ENCODE assay signal across 1 cellular context in the genomic region with DNA sequence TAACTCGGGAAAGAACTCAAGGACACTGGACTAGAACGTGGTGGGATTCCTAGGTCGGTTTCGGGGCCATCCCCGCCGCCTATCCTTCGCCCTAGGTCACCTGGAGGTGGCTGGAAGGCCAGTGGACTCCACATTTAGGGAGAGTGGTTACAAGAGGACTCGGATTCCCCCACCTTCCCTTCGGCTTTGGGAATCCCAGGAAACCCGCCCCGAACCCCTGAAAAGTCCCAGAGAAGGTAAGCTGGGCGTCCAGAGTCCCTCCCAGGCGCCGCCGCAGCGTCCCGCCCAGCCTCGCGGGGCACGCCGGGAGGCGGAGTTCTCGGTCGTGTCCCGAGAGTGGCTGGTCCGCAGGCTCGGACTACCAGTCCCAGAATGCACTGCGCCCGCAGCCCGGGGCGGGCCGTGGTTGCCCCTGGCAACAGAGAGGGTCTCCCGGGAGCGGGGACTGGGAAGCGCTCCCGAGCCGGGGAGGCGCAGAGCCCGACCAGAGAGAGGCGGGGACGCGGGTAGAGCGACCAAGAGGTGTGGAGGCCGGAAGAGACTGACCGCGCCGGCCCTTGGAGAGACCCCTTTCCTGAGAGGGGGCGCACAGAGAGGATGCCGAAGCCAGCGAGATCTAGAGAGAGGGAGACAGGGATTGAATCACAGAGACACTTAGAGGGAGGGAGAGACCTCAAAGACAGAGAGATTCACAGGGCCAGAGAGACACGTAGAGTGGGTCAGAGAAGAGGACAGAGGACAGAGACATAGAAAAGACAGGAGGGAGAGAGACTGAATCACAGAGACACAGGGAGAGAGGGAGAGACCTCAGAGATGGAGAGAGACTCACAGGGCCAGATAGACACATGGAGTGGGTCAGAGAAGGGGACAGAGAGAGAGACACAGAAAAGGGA.
TF ChIP-seq lines count a peak whose summit lies in the region.

No MANE protein-coding gene starts in this region.

TF ChIP-seq in HepG2, 621 proteins besides CTCF, POLR2A, EP300 and RAD21 (continues in another document):
- TF ChIP-seq SIN3A (IDR thresholded peaks at IDR 0.05; ENCODE audit: borderline replicate concordance, low read depth, low read length) (0 out of 2 replicates have a peak, but pooled peaks have one; percentile 25), ZC3H4 (CRISPR knock-in tag; IDR thresholded peaks at IDR 0.05; ENCODE audit: borderline replicate concordance) (no peak), NR2C2 (CRISPR knock-in tag; IDR thresholded peaks at IDR 0.05; ENCODE audit: borderline replicate concordance) (peak; percentile 59; the same call in 1 of the 2 replicates), KDM1A (CRISPR knock-in tag; IDR thresholded peaks at IDR 0.05) (no peak), BHLHE40 (IDR thresholded peaks at IDR 0.05; ENCODE audit: low read length) (no peak), SP4 (CRISPR knock-in tag; IDR thresholded peaks at IDR 0.05) (peak; percentile 84), ZNF614 (CRISPR knock-in tag; IDR thresholded peaks at IDR 0.05; ENCODE audit: borderline replicate concordance) (peak; percentile 45; the same call in 1 of the 2 replicates), AGO1 (IDR thresholded peaks at IDR 0.05; ENCODE audit: low read depth, low read length, poor library complexity, severe bottlenecking) (no peak), NFE2L2 (IDR thresholded peaks at IDR 0.05; ENCODE audit: low read length) (no peak), TBL1XR1 (IDR thresholded peaks at IDR 0.05; ENCODE audit: borderline replicate concordance, low read length, partially characterized antibody) (peak; percentile 20), PPARG (CRISPR knock-in tag; conservative IDR thresholded peaks at IDR 0.05) (0 out of 2 replicates have a peak, but pooled peaks have one; percentile 11), GABPB1 (CRISPR knock-in tag; IDR thresholded peaks at IDR 0.05) (peak; percentile 89), NFE2L1 (CRISPR knock-in tag; IDR thresholded peaks at IDR 0.05; ENCODE audit: borderline replicate concordance) (no peak), CBFB (CRISPR knock-in tag; IDR thresholded peaks at IDR 0.05) (0 out of 2 replicates have a peak, but pooled peaks have one; percentile 62), STAT5B (CRISPR knock-in tag; IDR thresholded peaks at IDR 0.05) (no peak), ZNF350 (CRISPR knock-in tag; IDR thresholded peaks at IDR 0.05; ENCODE audit: borderline replicate concordance, low read depth) (peak; percentile 47; the same call in 1 of the 2 replicates), KMT2B (CRISPR knock-in tag; IDR thresholded peaks at IDR 0.05) (peak; percentile 47; the same call in 1 of the 2 replicates), ZFP37 (CRISPR knock-in tag; IDR thresholded peaks at IDR 0.05; ENCODE audit: borderline replicate concordance) (no peak), ZNF224 (CRISPR knock-in tag; IDR thresholded peaks at IDR 0.05) (no peak), ZNF501 (CRISPR knock-in tag; IDR thresholded peaks at IDR 0.05) (peak; percentile 86), ZFP90 (CRISPR knock-in tag; IDR thresholded peaks at IDR 0.05; ENCODE audit: borderline replicate concordance) (peak; percentile 68), ZSCAN31 (CRISPR knock-in tag; IDR thresholded peaks at IDR 0.05; ENCODE audit: low read depth) (peak; percentile 64), SRSF1 (optimal IDR thresholded peaks at IDR 0.05; ENCODE audit: low read depth, low read length) (no peak), ZNF678 (CRISPR knock-in tag; IDR thresholded peaks at IDR 0.05) (no peak), PHF8 (CRISPR knock-in tag; IDR thresholded peaks at IDR 0.05) (peak; percentile 42; the same call in 1 of the 2 replicates), ZNF234 (CRISPR knock-in tag; conservative IDR thresholded peaks at IDR 0.05) (no peak), HIVEP1 (CRISPR knock-in tag; IDR thresholded peaks at IDR 0.05) (peak; percentile 64; the same call in 1 of the 2 replicates), SUZ12 (IDR thresholded peaks at IDR 0.05; ENCODE audit: low read depth, low read length) (peak; percentile 92), ZNF543 (CRISPR knock-in tag; IDR thresholded peaks at IDR 0.05) (no peak), RFXAP (CRISPR knock-in tag; IDR thresholded peaks at IDR 0.05; ENCODE audit: borderline replicate concordance) (0 out of 2 replicates have a peak, but pooled peaks have one; percentile 23), ZNF724P (CRISPR knock-in tag; IDR thresholded peaks at IDR 0.05; ENCODE audit: borderline replicate concordance) (no peak), SP2 (CRISPR knock-in tag; IDR thresholded peaks at IDR 0.05) (peak; percentile 63), NR2F1 (CRISPR knock-in tag; IDR thresholded peaks at IDR 0.05) (0 out of 4 replicates have a peak, but pooled peaks of 1 of the 2 experiments have one; percentile 25), NONO (IDR thresholded peaks at IDR 0.05) (no peak), NONO (CRISPR knock-in tag; conservative IDR thresholded peaks at IDR 0.05) (peak; percentile 75), CEBPG (CRISPR knock-in tag; IDR thresholded peaks at IDR 0.05) (no peak)
- TF ChIP-seq, protein P1, sequence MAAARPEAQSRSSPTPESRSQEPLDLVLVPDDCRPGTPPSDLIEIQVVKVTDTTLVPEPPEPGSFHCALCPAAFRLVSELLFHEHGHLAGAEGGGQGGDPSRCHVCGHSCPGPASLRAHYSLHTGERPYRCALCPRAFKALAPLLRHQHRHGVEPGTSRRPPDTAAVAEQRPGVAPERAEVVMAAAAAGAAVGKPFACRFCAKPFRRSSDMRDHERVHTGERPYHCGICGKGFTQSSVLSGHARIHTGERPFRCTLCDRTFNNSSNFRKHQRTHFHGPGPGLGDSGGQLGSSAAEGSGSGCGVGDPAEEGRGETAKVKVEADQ (CRISPR knock-in tag; IDR thresholded peaks at IDR 0.05; ENCODE audit: borderline replicate concordance), result peak; percentile 25; the same call in 1 of the 2 replicates
- TF ChIP-seq, protein P2, sequence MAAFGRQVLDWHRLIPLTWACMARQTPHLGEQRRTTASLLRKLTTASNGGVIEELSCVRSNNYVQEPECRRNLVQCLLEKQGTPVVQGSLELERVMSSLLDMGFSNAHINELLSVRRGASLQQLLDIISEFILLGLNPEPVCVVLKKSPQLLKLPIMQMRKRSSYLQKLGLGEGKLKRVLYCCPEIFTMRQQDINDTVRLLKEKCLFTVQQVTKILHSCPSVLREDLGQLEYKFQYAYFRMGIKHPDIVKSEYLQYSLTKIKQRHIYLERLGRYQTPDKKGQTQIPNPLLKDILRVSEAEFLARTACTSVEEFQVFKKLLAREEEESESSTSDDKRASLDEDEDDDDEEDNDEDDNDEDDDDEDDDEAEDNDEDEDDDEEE (CRISPR knock-in tag; IDR thresholded peaks at IDR 0.05), result 0 out of 2 replicates have a peak, but pooled peaks have one; percentile 31
- TF ChIP-seq, protein P3, sequence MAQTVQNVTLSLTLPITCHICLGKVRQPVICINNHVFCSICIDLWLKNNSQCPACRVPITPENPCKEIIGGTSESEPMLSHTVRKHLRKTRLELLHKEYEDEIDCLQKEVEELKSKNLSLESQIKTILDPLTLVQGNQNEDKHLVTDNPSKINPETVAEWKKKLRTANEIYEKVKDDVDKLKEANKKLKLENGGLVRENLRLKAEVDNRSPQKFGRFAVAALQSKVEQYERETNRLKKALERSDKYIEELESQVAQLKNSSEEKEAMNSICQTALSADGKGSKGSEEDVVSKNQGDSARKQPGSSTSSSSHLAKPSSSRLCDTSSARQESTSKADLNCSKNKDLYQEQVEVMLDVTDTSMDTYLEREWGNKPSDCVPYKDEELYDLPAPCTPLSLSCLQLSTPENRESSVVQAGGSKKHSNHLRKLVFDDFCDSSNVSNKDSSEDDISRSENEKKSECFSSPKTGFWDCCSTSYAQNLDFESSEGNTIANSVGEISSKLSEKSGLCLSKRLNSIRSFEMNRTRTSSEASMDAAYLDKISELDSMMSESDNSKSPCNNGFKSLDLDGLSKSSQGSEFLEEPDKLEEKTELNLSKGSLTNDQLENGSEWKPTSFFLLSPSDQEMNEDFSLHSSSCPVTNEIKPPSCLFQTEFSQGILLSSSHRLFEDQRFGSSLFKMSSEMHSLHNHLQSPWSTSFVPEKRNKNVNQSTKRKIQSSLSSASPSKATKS (CRISPR knock-in tag; IDR thresholded peaks at IDR 0.05), result no peak
- TF ChIP-seq, protein P4, sequence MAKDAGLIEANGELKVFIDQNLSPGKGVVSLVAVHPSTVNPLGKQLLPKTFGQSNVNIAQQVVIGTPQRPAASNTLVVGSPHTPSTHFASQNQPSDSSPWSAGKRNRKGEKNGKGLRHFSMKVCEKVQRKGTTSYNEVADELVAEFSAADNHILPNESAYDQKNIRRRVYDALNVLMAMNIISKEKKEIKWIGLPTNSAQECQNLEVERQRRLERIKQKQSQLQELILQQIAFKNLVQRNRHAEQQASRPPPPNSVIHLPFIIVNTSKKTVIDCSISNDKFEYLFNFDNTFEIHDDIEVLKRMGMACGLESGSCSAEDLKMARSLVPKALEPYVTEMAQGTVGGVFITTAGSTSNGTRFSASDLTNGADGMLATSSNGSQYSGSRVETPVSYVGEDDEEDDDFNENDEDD (CRISPR knock-in tag; IDR thresholded peaks at IDR 0.05; ENCODE audit: borderline replicate concordance), result peak; percentile 49; the same call in 1 of the 2 replicates
- TF ChIP-seq, protein P5, sequence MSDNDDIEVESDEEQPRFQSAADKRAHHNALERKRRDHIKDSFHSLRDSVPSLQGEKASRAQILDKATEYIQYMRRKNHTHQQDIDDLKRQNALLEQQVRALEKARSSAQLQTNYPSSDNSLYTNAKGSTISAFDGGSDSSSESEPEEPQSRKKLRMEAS (IDR thresholded peaks at IDR 0.05), result 0 out of 2 replicates have a peak, but pooled peaks have one; percentile 14
- TF ChIP-seq, protein P6, sequence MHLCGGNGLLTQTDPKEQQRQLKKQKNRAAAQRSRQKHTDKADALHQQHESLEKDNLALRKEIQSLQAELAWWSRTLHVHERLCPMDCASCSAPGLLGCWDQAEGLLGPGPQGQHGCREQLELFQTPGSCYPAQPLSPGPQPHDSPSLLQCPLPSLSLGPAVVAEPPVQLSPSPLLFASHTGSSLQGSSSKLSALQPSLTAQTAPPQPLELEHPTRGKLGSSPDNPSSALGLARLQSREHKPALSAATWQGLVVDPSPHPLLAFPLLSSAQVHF (CRISPR knock-in tag; IDR thresholded peaks at IDR 0.05), result no peak
- TF ChIP-seq, protein P7, sequence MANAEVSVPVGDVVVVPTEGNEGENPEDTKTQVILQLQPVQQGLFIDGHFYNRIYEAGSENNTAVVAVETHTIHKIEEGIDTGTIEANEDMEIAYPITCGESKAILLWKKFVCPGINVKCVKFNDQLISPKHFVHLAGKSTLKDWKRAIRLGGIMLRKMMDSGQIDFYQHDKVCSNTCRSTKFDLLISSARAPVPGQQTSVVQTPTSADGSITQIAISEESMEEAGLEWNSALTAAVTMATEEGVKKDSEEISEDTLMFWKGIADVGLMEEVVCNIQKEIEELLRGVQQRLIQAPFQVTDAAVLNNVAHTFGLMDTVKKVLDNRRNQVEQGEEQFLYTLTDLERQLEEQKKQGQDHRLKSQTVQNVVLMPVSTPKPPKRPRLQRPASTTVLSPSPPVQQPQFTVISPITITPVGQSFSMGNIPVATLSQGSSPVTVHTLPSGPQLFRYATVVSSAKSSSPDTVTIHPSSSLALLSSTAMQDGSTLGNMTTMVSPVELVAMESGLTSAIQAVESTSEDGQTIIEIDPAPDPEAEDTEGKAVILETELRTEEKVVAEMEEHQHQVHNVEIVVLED (CRISPR knock-in tag; IDR thresholded peaks at IDR 0.05; ENCODE audit: borderline replicate concordance), result peak; percentile 91
- TF ChIP-seq, protein P8, sequence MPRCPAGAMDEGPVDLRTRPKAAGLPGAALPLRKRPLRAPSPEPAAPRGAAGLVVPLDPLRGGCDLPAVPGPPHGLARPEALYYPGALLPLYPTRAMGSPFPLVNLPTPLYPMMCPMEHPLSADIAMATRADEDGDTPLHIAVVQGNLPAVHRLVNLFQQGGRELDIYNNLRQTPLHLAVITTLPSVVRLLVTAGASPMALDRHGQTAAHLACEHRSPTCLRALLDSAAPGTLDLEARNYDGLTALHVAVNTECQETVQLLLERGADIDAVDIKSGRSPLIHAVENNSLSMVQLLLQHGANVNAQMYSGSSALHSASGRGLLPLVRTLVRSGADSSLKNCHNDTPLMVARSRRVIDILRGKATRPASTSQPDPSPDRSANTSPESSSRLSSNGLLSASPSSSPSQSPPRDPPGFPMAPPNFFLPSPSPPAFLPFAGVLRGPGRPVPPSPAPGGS (CRISPR knock-in tag; IDR thresholded peaks at IDR 0.05), result peak; percentile 50; the same call in 1 of the 2 replicates
- TF ChIP-seq, protein P9, sequence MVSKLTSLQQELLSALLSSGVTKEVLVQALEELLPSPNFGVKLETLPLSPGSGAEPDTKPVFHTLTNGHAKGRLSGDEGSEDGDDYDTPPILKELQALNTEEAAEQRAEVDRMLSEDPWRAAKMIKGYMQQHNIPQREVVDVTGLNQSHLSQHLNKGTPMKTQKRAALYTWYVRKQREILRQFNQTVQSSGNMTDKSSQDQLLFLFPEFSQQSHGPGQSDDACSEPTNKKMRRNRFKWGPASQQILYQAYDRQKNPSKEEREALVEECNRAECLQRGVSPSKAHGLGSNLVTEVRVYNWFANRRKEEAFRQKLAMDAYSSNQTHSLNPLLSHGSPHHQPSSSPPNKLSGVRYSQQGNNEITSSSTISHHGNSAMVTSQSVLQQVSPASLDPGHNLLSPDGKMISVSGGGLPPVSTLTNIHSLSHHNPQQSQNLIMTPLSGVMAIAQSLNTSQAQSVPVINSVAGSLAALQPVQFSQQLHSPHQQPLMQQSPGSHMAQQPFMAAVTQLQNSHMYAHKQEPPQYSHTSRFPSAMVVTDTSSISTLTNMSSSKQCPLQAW (CRISPR knock-in tag; IDR thresholded peaks at IDR 0.05), result peak; percentile 72
